Comparison of ENCODE assay signal across 10 cellular contexts in genomic region chr1:1422465-1423244, GRCh38. TPM values are rescaled to one million over a fixed set of nuclear protein-coding genes. Genes with fewer than 3 reads are reported as not detected.
DNase-seq lines count a peak whose midpoint lies in the region; ATAC-seq and TF ChIP-seq lines count a peak whose summit lies in the region.
"Had no signal": no experiment of that assay in that cellular context is flagged by ENCODE, and none has a peak within 500 bp of the region (broad histone marks: within the 10 kb centered on the region; RNA-seq: fewer than 3 reads in every experiment).

No MANE protein-coding gene starts in this region.

- no peak for TF ChIP-seq CTCF in lower leg skin (IDR thresholded peaks at IDR 0.05)
- no peak for TF ChIP-seq CTCF in chondrocyte (IDR thresholded peaks at IDR 0.05)

- H3K27me3 ChIP-seq in HUES64 (ENCODE audit: insufficient read depth, low read length): no peaks in the 10 kb centered on the region

- H3K27ac Mint-ChIP-seq in activated naive CD8-positive, alpha-beta T cell treated with anti-CD3 and anti-CD28 coated beads for 36 hours: no peak overlapping the region
- no peak overlapping the region for H3K27ac Mint-ChIP-seq in chondrocyte (ENCODE audit: unreplicated experiment)
- no peak overlapping the region for H3K27ac Mint-ChIP-seq in activated naive CD4-positive, alpha-beta T cell treated with anti-CD3 and anti-CD28 coated beads, Interleukin-2, amount 10 ng/mL, durations not matched to agents 7 days and 5 days
- H3K27ac Mint-ChIP-seq: CD4-positive, alpha-beta T cell had no signal

- H3K9ac ChIP-seq in HUES64 (ENCODE audit: low read depth, low read length): 0 out of 2 replicates have a peak overlapping the region, but pooled peaks have one; percentile 25

- no peak for ATAC-seq in GM18517 (IDR thresholded peaks at IDR 0.05; ENCODE audit: unreplicated experiment)

- CTCF ChIA-PET in activated naive CD4-positive, alpha-beta T cell treated with anti-CD3 and anti-CD28 coated beads, Interleukin-2, amount 10 ng/mL, durations not matched to agents 7 days and 5 days (lab: Charles Lee): interaction anchor here (0.6 kb wide), 1 partner anchor 9 kb away, joined by 3 read pairs; no protein-coding TSS in a partner anchor

- H3K36me3 ChIP-seq in HUES64 (ENCODE audit: insufficient read depth, low read length): no peaks in the 10 kb centered on the region

- H3K4me1 ChIP-seq in HUES64 (ENCODE audit: insufficient read depth, low read length): peaks cover 22% of the 10 kb centered on the region

- no peaks in the 10 kb centered on the region for H3K36me3 Mint-ChIP-seq in activated naive CD8-positive, alpha-beta T cell treated with anti-CD3 and anti-CD28 coated beads for 36 hours
- no peaks in the 10 kb centered on the region for H3K36me3 Mint-ChIP-seq in chondrocyte (ENCODE audit: low read depth)
- no peaks in the 10 kb centered on the region for H3K36me3 Mint-ChIP-seq in activated naive CD4-positive, alpha-beta T cell treated with anti-CD3 and anti-CD28 coated beads, Interleukin-2, amount 10 ng/mL, durations not matched to agents 7 days and 5 days

- DNase-seq in D341Med (ENCODE audit: low spot score) (peak; percentile 5), kidney tubule cell (ENCODE audit: low spot score) (peak; percentile 34), lower leg skin (ENCODE audit: low spot score in 2 of 2) (no peak), chondrocyte (ENCODE audit: low spot score) (no peak)
- DNase-seq in activated naive CD8-positive, alpha-beta T cell treated with anti-CD3 and anti-CD28 coated beads for 36 hours: peak; percentile 41
- no peak for DNase-seq in activated naive CD4-positive, alpha-beta T cell treated with anti-CD3 and anti-CD28 coated beads, Interleukin-2, amount 10 ng/mL, durations not matched to agents 7 days and 5 days
- DNase-seq: activated effector memory CD4-positive, alpha-beta T cell treated with Interleukin-2 at 50 U/mL for 16 hours; CD4-positive, alpha-beta T cell had no signal

- H3K4me3 Mint-ChIP-seq in activated naive CD8-positive, alpha-beta T cell treated with anti-CD3 and anti-CD28 coated beads for 36 hours: no peak overlapping the region
- H3K4me3 Mint-ChIP-seq in chondrocyte (ENCODE audit: unreplicated experiment): no peak overlapping the region
- no peak overlapping the region for H3K4me3 Mint-ChIP-seq in activated naive CD4-positive, alpha-beta T cell treated with anti-CD3 and anti-CD28 coated beads, Interleukin-2, amount 10 ng/mL, durations not matched to agents 7 days and 5 days
- H3K4me3 Mint-ChIP-seq: CD4-positive, alpha-beta T cell had no signal

- H3K9me3 ChIP-seq in HUES64 (ENCODE audit: insufficient read depth, low read depth, low read length): no peaks in the 10 kb centered on the region

- H3K9me3 Mint-ChIP-seq in activated naive CD8-positive, alpha-beta T cell treated with anti-CD3 and anti-CD28 coated beads for 36 hours: no peaks in the 10 kb centered on the region
- H3K9me3 Mint-ChIP-seq in chondrocyte (ENCODE audit: low read depth): no peaks in the 10 kb centered on the region
- H3K9me3 Mint-ChIP-seq in activated naive CD4-positive, alpha-beta T cell treated with anti-CD3 and anti-CD28 coated beads, Interleukin-2, amount 10 ng/mL, durations not matched to agents 7 days and 5 days: no peaks in the 10 kb centered on the region
- H3K9me3 Mint-ChIP-seq: CD4-positive, alpha-beta T cell had no signal

- 78% methylated on average over 29 of the region's 29 CpGs for WGBS in HUES64
- WGBS in lower leg skin, 2 donors: 69 to 71% methylated on average over 29 of the region's 29 CpGs

- H3K4me3 ChIP-seq in HUES64 (ENCODE audit: low read length): no peak overlapping the region
- no peak overlapping the region for H3K4me3 ChIP-seq in lower leg skin (ENCODE audit: low read depth, poor library complexity, severe bottlenecking)

- H3K4me1 Mint-ChIP-seq in activated naive CD8-positive, alpha-beta T cell treated with anti-CD3 and anti-CD28 coated beads for 36 hours: peaks cover 11% of the 10 kb centered on the region
- no peaks in the 10 kb centered on the region for H3K4me1 Mint-ChIP-seq in chondrocyte (ENCODE audit: low read depth)
- H3K4me1 Mint-ChIP-seq in activated naive CD4-positive, alpha-beta T cell treated with anti-CD3 and anti-CD28 coated beads, Interleukin-2, amount 10 ng/mL, durations not matched to agents 7 days and 5 days: peaks cover 14% of the 10 kb centered on the region

- H3K27me3 Mint-ChIP-seq in activated naive CD8-positive, alpha-beta T cell treated with anti-CD3 and anti-CD28 coated beads for 36 hours: peaks cover 38% of the 10 kb centered on the region
- H3K27me3 Mint-ChIP-seq in chondrocyte (ENCODE audit: low read depth): no peaks in the 10 kb centered on the region
- H3K27me3 Mint-ChIP-seq in activated naive CD4-positive, alpha-beta T cell treated with anti-CD3 and anti-CD28 coated beads, Interleukin-2, amount 10 ng/mL, durations not matched to agents 7 days and 5 days: peaks cover 75% of the 10 kb centered on the region

- intact Hi-C loops in lower leg skin (cut with DNase I; ENCODE audit: low total_unique reads): no loop called here

- TF ChIP-seq POLR2A in lower leg skin (IDR thresholded peaks at IDR 0.05): no peak

- H3K27ac ChIP-seq in HUES64 (ENCODE audit: low read depth, low read length): no peak overlapping the region

RNA-seq across cellular contexts. Expression of gene ANKRD65, which starts 1.6 kb away (rescaled TPM):
- polyA plus RNA-seq in HUES64 (2013, experiment 1 of 2): 0.95 TPM
- 1.2 TPM for polyA plus RNA-seq in HUES64 (2013, experiment 2 of 2)
- total RNA-seq in activated naive CD8-positive, alpha-beta T cell treated with anti-CD3 and anti-CD28 coated beads for 36 hours: not detected
- total RNA-seq in lower leg skin (10 to 100 TPM in 1 of 4 donors, 1 to 10 TPM in 3; 3.1 to 10.9 (median 6.2) TPM), chondrocyte (not detected in 3 replicates)
- total RNA-seq: CD4-positive, alpha-beta T cell had no signal

RNA-seq across cellular contexts. Expression of gene VWA1, which starts 12.8 kb away (rescaled TPM):
- 14.6 TPM for polyA plus RNA-seq in HUES64 (2013, experiment 1 of 2)
- 10.6 TPM for polyA plus RNA-seq in HUES64 (2013, experiment 2 of 2)
- under 1 TPM; 0.25 to 0.44 TPM for total RNA-seq in activated naive CD8-positive, alpha-beta T cell treated with anti-CD3 and anti-CD28 coated beads for 36 hours
- total RNA-seq in lower leg skin (10 to 100 TPM; 26.5 to 36.4 (median 30.1) TPM), chondrocyte (12.5 to 27.2 TPM (median 24.3 TPM) in 3 replicates)
- total RNA-seq: CD4-positive, alpha-beta T cell had no signal

RNA-seq across cellular contexts. Expression of gene MRPL20, which starts 15.6 kb away (rescaled TPM):
- polyA plus RNA-seq in HUES64 (2013, experiment 1 of 2): 147 TPM
- 128 TPM for polyA plus RNA-seq in HUES64 (2013, experiment 2 of 2)
- total RNA-seq in activated naive CD8-positive, alpha-beta T cell treated with anti-CD3 and anti-CD28 coated beads for 36 hours: 100 to 1,000 TPM; 181 to 182 TPM
- 100 to 1,000 TPM in 3 of 4 donors, 10 to 100 TPM in 1; 83.4 to 122 (median 106) TPM for total RNA-seq in lower leg skin
- total RNA-seq in chondrocyte: 69.2 to 95.3 TPM (median 75.7 TPM) in 3 replicates

RNA-seq across cellular contexts. Expression of gene CCNL2, which starts 23.5 kb away (rescaled TPM):
- polyA plus RNA-seq in HUES64 (2013, experiment 1 of 2): 90.6 TPM
- polyA plus RNA-seq in HUES64 (2013, experiment 2 of 2): 82.9 TPM
- 10 to 100 TPM; 91.6 to 92.2 TPM for total RNA-seq in activated naive CD8-positive, alpha-beta T cell treated with anti-CD3 and anti-CD28 coated beads for 36 hours
- total RNA-seq in lower leg skin (100 to 1,000 TPM; 122 to 249 (median 142) TPM), chondrocyte (153 to 176 TPM (median 161 TPM) in 3 replicates)

RNA-seq across cellular contexts. Expression of gene ATAD3C, which starts 26.8 kb away (rescaled TPM):
- polyA plus RNA-seq in HUES64 (2013, experiment 1 of 2): 0.35 TPM
- polyA plus RNA-seq in HUES64 (2013, experiment 2 of 2): 0.63 TPM
- 1 to 10 TPM; 1.3 to 1.5 TPM for total RNA-seq in activated naive CD8-positive, alpha-beta T cell treated with anti-CD3 and anti-CD28 coated beads for 36 hours
- total RNA-seq in lower leg skin (1 to 10 TPM in 1 of 4 donors, under 1 TPM in 3; 0.17 to 2.1 (median 0.63) TPM), chondrocyte (0.75 to 1.4 TPM (median 1.3 TPM) in 3 replicates)

Comparison
In these comparisons a context has a peak if more than half of its experiments do, and no peak if none do; other contexts are left out.
1. DNase-seq: peak in D341Med (single experiment), activated naive CD8-positive, alpha-beta T cell treated with anti-CD3 and anti-CD28 coated beads for 36 hours (single experiment) and kidney tubule cell (single experiment); none in lower leg skin (0 of 2), chondrocyte (single experiment) and activated naive CD4-positive, alpha-beta T cell treated with anti-CD3 and anti-CD28 coated beads, Interleukin-2, amount 10 ng/mL, durations not matched to agents 7 days and 5 days (single experiment).